ENCODE assay signal across 9 cellular contexts in genomic region chr3:71392277-71392676, GRCh38.
DNase-seq lines count a peak whose midpoint lies in the region; ATAC-seq and TF ChIP-seq lines count a peak whose summit lies in the region.
"Had no signal": no experiment of that assay in that cellular context is flagged by ENCODE, and none has a peak within 500 bp of the region (broad histone marks: within the 10 kb centered on the region; RNA-seq: fewer than 3 reads in every experiment).

No MANE protein-coding gene starts in this region.

- H3K9me3 ChIP-seq in testis = no peaks in the 10 kb centered on the region
- H3K9me3 ChIP-seq in gastroesophageal sphincter = no peaks in the 10 kb centered on the region

- WGBS in testis, 2 donors = 72 to 79% methylated on average over 3 of the region's 3 CpGs
- 38 to 59% methylated on average over 3 of the region's 3 CpGs for WGBS in gastroesophageal sphincter (ENCODE audit: low coverage in 1 of 2), 2 donors

- H3K36me3 ChIP-seq in testis (ENCODE audit: low read depth, missing control alignments) = no peaks in the 10 kb centered on the region
- no peaks in the 10 kb centered on the region for H3K36me3 ChIP-seq in gastroesophageal sphincter

- intact Hi-C loops in cardiac septum (cut with DNase I) (loop anchor here (10.0 kb wide), 1 partner anchor 257 kb away; no protein-coding TSS in a partner anchor), testis (cut with DNase I; ENCODE audit: low total_unique reads) (no loop called here)

- DNase-seq in central memory CD4-positive, alpha-beta T cell = peak; percentile 16
- DNase-seq in cardiac septum (ENCODE audit: low spot score) = no peak
- no peak for DNase-seq in testis
- no peak for DNase-seq in immature natural killer cell
- DNase-seq: substantia nigra had no signal

- H3K4me1 Mint-ChIP-seq in immature natural killer cell = peaks cover 33 to 36% of the 10 kb centered on the region in 2 donors

- no peak overlapping the region for H3K4me3 Mint-ChIP-seq in immature natural killer cell

- H3K27me3 ChIP-seq in testis (no peaks in the 10 kb centered on the region), gastroesophageal sphincter (no peaks in the 10 kb centered on the region)

- H3K36me3 Mint-ChIP-seq in immature natural killer cell = no peaks in the 10 kb centered on the region

- H3K27ac ChIP-seq in testis (no peak overlapping the region), gastroesophageal sphincter (peak overlapping the region in 1 of 4 donors; percentile 34)

- TF ChIP-seq POLR2A in testis (IDR thresholded peaks at IDR 0.05) (no peak), gastroesophageal sphincter (IDR thresholded peaks at IDR 0.05) (no peak)

- TF ChIP-seq CTCF in testis (IDR thresholded peaks at IDR 0.05) (no peak), gastroesophageal sphincter (IDR thresholded peaks at IDR 0.05) (no peak)

- H3K9me3 Mint-ChIP-seq in immature natural killer cell = no peaks in the 10 kb centered on the region

- peak; percentile 64 for ATAC-seq in GM18508 (IDR thresholded peaks at IDR 0.05; ENCODE audit: insufficient read depth, unreplicated experiment)
- ATAC-seq in GM21528 (IDR thresholded peaks at IDR 0.05; ENCODE audit: low FRiP score, unreplicated experiment) = peak; percentile 84
- ATAC-seq in HG03469 (IDR thresholded peaks at IDR 0.05; ENCODE audit: unreplicated experiment) = peak; percentile 64
- ATAC-seq in gastroesophageal sphincter = no peak

- H3K27me3 Mint-ChIP-seq in immature natural killer cell (ENCODE audit: low read depth in 3 of 3) = peaks cover 0 to 4% (median 0%) of the 10 kb centered on the region in 3 donors

- H3K4me1 ChIP-seq in testis = no peaks in the 10 kb centered on the region
- H3K4me1 ChIP-seq in gastroesophageal sphincter = peaks cover 19 to 72% (median 21%) of the 10 kb centered on the region in 3 donors

- TF ChIP-seq EP300 in gastroesophageal sphincter (IDR thresholded peaks at IDR 0.05) = no peak

- H3K4me3 ChIP-seq in testis = no peak overlapping the region
- no peak overlapping the region for H3K4me3 ChIP-seq in gastroesophageal sphincter

- H3K27ac Mint-ChIP-seq in immature natural killer cell = peak overlapping the region in 2 of 6 donors; percentile 84 to 88
